ENCODE assay signal across 13 cellular contexts in the genomic region with DNA sequence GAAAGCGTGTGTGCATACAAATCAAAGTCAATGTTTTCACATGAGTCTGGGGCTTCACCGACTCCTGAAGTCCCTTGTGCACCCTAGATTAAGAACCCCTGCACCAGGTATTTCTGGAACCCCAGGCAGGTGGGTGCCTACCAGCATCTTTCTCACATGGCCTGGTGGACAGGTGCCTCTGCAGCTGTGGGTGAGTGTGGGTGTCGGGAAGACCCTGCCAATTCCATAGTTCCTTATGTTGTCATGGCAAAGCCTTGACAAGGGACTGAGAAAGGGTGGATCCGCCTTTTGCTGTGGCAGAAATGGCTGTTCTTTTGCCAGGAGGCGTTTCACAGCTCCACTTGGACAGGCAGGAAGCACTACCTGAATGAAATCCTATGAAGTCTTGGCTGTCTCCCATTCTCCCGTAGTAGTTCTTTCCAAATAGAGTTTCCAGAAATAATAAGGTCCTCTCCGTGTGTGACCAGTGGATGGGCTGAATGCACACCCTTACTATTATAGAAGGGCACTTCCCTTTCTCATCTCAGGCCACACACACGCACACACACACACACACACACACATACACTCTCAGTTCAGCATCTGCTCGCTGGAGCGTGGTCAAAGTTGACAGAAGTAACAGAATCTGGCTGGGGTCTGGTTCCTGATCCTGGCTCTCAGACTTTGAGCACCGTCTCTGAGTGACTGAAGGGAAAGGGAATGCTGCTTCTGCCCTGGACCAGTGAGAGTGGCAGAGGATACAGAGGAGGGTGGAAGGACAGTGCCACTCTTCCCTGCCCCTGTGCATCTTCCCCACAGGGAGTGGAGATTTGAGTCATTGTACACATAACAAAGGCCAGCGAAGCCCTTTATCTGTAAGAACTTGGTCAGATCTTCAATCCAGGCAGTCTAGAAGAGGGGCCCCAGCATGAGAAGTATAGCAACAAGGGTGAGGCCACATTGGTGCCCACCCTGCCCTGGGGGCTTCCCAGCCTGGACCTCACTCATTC. TPM values are rescaled to one million over a fixed set of nuclear protein-coding genes. Genes with fewer than 3 reads are reported as not detected.
DNase-seq lines count a peak whose midpoint lies in the region; ATAC-seq lines count a peak whose summit lies in the region.
"Had no signal": no experiment of that assay in that cellular context is flagged by ENCODE, and none has a peak within 500 bp of the region (broad histone marks: within the 10 kb centered on the region; RNA-seq: fewer than 3 reads in every experiment).

No MANE protein-coding gene starts in this region.

- no peak overlapping the region for H3K27ac Mint-ChIP-seq in stimulated activated memory B cell treated with anti-CD40 and anti-IgM and Interleukin-4, amounts not matched to agents 10 μg/mL and 1 μg/mL and 100 μg/mL, for 72 hours
- H3K27ac Mint-ChIP-seq: nephron had no signal

- H3K4me3 Mint-ChIP-seq in stimulated activated memory B cell treated with anti-CD40 and anti-IgM and Interleukin-4, amounts not matched to agents 10 μg/mL and 1 μg/mL and 100 μg/mL, for 72 hours = no peak overlapping the region
- H3K4me3 Mint-ChIP-seq: nephron had no signal

- H3K27me3 Mint-ChIP-seq in stimulated activated memory B cell treated with anti-CD40 and anti-IgM and Interleukin-4, amounts not matched to agents 10 μg/mL and 1 μg/mL and 100 μg/mL, for 72 hours = no peaks in the 10 kb centered on the region

- peak; percentile 52 for ATAC-seq in HG03196 (IDR thresholded peaks at IDR 0.05; ENCODE audit: unreplicated experiment)
- peak; percentile 91 for ATAC-seq in stimulated activated memory B cell treated with anti-CD40 and anti-IgM and Interleukin-4, amounts not matched to agents 10 μg/mL and 1 μg/mL and 100 μg/mL, for 72 hours
- no peak for ATAC-seq in left cardiac atrium

- no peaks in the 10 kb centered on the region for H3K9me3 Mint-ChIP-seq in stimulated activated memory B cell treated with anti-CD40 and anti-IgM and Interleukin-4, amounts not matched to agents 10 μg/mL and 1 μg/mL and 100 μg/mL, for 72 hours
- H3K9me3 Mint-ChIP-seq: nephron had no signal

- peaks cover 11% of the 10 kb centered on the region for H3K4me1 Mint-ChIP-seq in stimulated activated memory B cell treated with anti-CD40 and anti-IgM and Interleukin-4, amounts not matched to agents 10 μg/mL and 1 μg/mL and 100 μg/mL, for 72 hours
- H3K4me1 Mint-ChIP-seq: nephron had no signal

- H3K36me3 Mint-ChIP-seq in stimulated activated memory B cell treated with anti-CD40 and anti-IgM and Interleukin-4, amounts not matched to agents 10 μg/mL and 1 μg/mL and 100 μg/mL, for 72 hours = peaks cover 46% of the 10 kb centered on the region

- peak; percentile 65 for DNase-seq in DMS 273 (lab: John Stamatoyannopoulos, UW; ENCODE audit: unreplicated experiment)
- DNase-seq in DMS 273 treated with DMSO at 0.1 percent for 48 hours (lab: John Stamatoyannopoulos, UW) = no peak
- peak; percentile 13 for DNase-seq in amniotic epithelial cell (ENCODE audit: low read depth)
- no peak for DNase-seq in putamen (ENCODE audit: low spot score)
- DNase-seq in NCI-H2029 treated with DMSO at 0.1 percent for 48 hours (lab: John Stamatoyannopoulos, UW) = no peak
- DNase-seq in left cardiac atrium = no peak
- DNase-seq: MM.1S; stimulated activated CD4-positive, alpha-beta T cell treated with anti-CD3 and anti-CD28 coated beads, Interleukin-15, amount 100 ng/mL, for 24 hours; stomach; T-helper 2 cell had no signal

- intact Hi-C loops in left cardiac atrium (cut with DNase I) = no loop called here

RNA-seq across cellular contexts. Expression of a gene that starts 38.7 kb away (rescaled TPM):
- 10 to 100 TPM in 1 of 2 donors, 1 to 10 TPM in 1; 9.0 to 15.5 TPM for total RNA-seq in left cardiac atrium

Comparison
In these comparisons a context has a peak if more than half of its experiments do, and no peak if none do; other contexts are left out.
1. DNase-seq: peak in DMS 273 (single experiment) and amniotic epithelial cell (single experiment); none in DMS 273 treated with DMSO at 0.1 percent for 48 hours (single experiment), putamen (single experiment), NCI-H2029 treated with DMSO at 0.1 percent for 48 hours (single experiment) and left cardiac atrium (single experiment).
2. ATAC-seq: peak in HG03196 (single experiment) and stimulated activated memory B cell treated with anti-CD40 and anti-IgM and Interleukin-4, amounts not matched to agents 10 μg/mL and 1 μg/mL and 100 μg/mL, for 72 hours (single experiment); none in left cardiac atrium (0 of 2).